ENCODE assay signal across 10 cellular contexts in the genomic region with DNA sequence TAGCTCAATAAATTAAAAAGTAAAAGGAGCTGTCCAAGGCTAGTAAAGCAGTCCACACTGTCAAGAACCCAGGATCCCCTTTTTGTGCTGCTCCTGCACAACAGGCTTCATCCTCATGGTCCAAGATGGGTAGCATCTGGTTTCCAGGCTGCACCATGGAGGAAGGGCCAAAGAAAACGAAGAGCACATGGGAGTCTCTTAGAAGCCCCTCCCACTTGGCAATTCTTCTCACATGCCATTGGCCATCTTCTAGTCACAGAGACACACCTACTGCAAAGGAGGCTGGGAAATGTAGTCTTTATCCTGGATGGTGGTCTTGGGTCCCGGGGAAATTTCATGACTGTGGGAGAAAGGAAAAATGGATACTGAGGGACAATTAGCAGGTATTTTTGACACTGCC. TPM values are rescaled to one million over a fixed set of nuclear protein-coding genes. Genes with fewer than 3 reads are reported as not detected.
DNase-seq lines count a peak whose midpoint lies in the region; ATAC-seq, FAIRE-seq and TF ChIP-seq lines count a peak whose summit lies in the region.
"Had no signal": no experiment of that assay in that cellular context is flagged by ENCODE, and none has a peak within 500 bp of the region (broad histone marks: within the 10 kb centered on the region; RNA-seq: fewer than 3 reads in every experiment).

No MANE protein-coding gene starts in this region.

- H3K79me2 ChIP-seq in GM12878 (ENCODE audit: control insufficient read depth, insufficient read depth, low read length) (no peaks in the 10 kb centered on the region), mesendoderm (ENCODE audit: control insufficient read depth, insufficient read depth, low read length) (no peaks in the 10 kb centered on the region)

- H3K27me3 ChIP-seq in GM12878 (replicated peaks in 1 of 2; ENCODE audit: control insufficient read depth in 2 of 2, insufficient read depth in 2 of 2, low read length in 1 of 2) (no peaks in the 10 kb centered on the region), mesendoderm (ENCODE audit: insufficient read depth, low read length, poor library complexity) (no peaks in the 10 kb centered on the region)
- H3K27me3 ChIP-seq: heart right ventricle had no signal

- in situ Hi-C loops in GM12878 (cut with MboI) = no loop called here

- CTCF ChIA-PET in GM12878 (lab: Yijun Ruan, JAX) = interaction anchor here (0.5 to 1.9 kb wide), 2 partner anchors 12 to 146 kb away, joined by 3 to 5 read pairs; no protein-coding TSS in a partner anchor

- 15% methylated on average over 2 of the region's 2 CpGs for WGBS in GM12878 (ENCODE audit: insufficient coverage, insufficient replicate concordance, low lambda C conversion rate, missing lambda C conversion rate)
- no CpG with 5 or more reads among the region's 2 CpGs for WGBS in mesendoderm (ENCODE audit: extremely low coverage, insufficient coverage, low lambda C conversion rate)

- no peak overlapping the region for H4K8ac ChIP-seq in mesendoderm (ENCODE audit: low read depth, low read length)

- H3K4me3 ChIP-seq in GM12878 (no peak overlapping the region), mesendoderm (ENCODE audit: low read length) (no peak overlapping the region)
- H3K4me3 ChIP-seq: heart right ventricle had no signal

- SMC1A ChIA-PET in GM12878 (lab: Charles Lee; ENCODE audit: uncharacterized antibody, unreplicated experiment) = interaction anchor here (0.7 kb wide), 1 partner anchor 14 kb away, joined by 3 read pairs; no protein-coding TSS in a partner anchor

- RAD21 ChIA-PET in GM12878 (lab: Charles Lee; ENCODE audit: unreplicated experiment) = no interaction called here

- no peak overlapping the region for H3K18ac ChIP-seq in mesendoderm (ENCODE audit: low read length)

- no peak overlapping the region for H3K23ac ChIP-seq in mesendoderm (ENCODE audit: low read length)

- no peak for TF ChIP-seq RAD21 in GM12878 (IDR thresholded peaks at IDR 0.05; ENCODE audit: insufficient read depth, low read depth, low read length)

- POLR2A ChIA-PET in GM12878 (lab: Charles Lee) = no interaction called here

- no peak for TF ChIP-seq POLR2A in GM12878 (IDR thresholded peaks at IDR 0.05; ENCODE audit: low read depth, low read length)

- H3K9ac ChIP-seq in GM12878 (ENCODE audit: control insufficient read depth, insufficient read depth, low read length) (no peak overlapping the region), mesendoderm (ENCODE audit: low read length) (no peak overlapping the region)

- no peak overlapping the region for H4K5ac ChIP-seq in mesendoderm (ENCODE audit: low read length)

- FAIRE-seq in GM12878 (lab: Jason Lieb, UNC) = peak; percentile 68

- intact Hi-C loops in GM12878 (cut with micrococcal nuclease; ENCODE audit: unreplicated experiment) = no loop called here

- no peak overlapping the region for H3K56ac ChIP-seq in mesendoderm (ENCODE audit: low read length)

- peak; percentile 2 for DNase-seq in NCI-H1694 (lab: John Stamatoyannopoulos, UW)
- DNase-seq in NCI-H1694 treated with DMSO at 0.1 percent for 48 hours (lab: John Stamatoyannopoulos, UW) = no peak
- peak; percentile 7 to 42 for DNase-seq in Kasumi-1 (lab: John Stamatoyannopoulos, UW)
- no peak for DNase-seq in GM12878 (ENCODE audit: low read depth, low spot score)
- peak; percentile 82 for DNase-seq in mesendoderm
- DNase-seq in 8988T = no peak
- DNase-seq in effector CD8-positive, alpha-beta T cell (lab: John Stamatoyannopoulos, UW) = no peak
- DNase-seq: activated gamma-delta T cell had no signal

- peak; percentile 81 for ATAC-seq in GM12878
- no peak for ATAC-seq in HG02678 (IDR thresholded peaks at IDR 0.05; ENCODE audit: unreplicated experiment)

- H2AFZ ChIP-seq in GM12878 (ENCODE audit: control insufficient read depth, low read depth, low read length) = no peak overlapping the region

- no peak overlapping the region for H2BK5ac ChIP-seq in mesendoderm (ENCODE audit: low read length)

- H3K9me3 ChIP-seq in GM12878 (replicated peaks; ENCODE audit: control insufficient read depth, insufficient read depth, low read length) = no peaks in the 10 kb centered on the region; the same call in 2 of the 3 replicates
- H3K9me3 ChIP-seq: heart right ventricle had no signal

- H3K4ac ChIP-seq in mesendoderm (ENCODE audit: low read depth, low read length) = no peak overlapping the region

- H2AK5ac ChIP-seq in mesendoderm (ENCODE audit: low read length) = no peak overlapping the region

- H4K20me1 ChIP-seq in GM12878 (ENCODE audit: control insufficient read depth, insufficient read depth) = no peaks in the 10 kb centered on the region

- no peak overlapping the region for H2BK120ac ChIP-seq in mesendoderm (ENCODE audit: low read depth, low read length)

- TF ChIP-seq EP300 in GM12878 (IDR thresholded peaks at IDR 0.05; ENCODE audit: borderline replicate concordance in 1 of 2, control insufficient read depth in 1 of 2, low read depth in 2 of 2, low read length in 2 of 2) = no peak

- no peaks in the 10 kb centered on the region for H3K79me1 ChIP-seq in mesendoderm (ENCODE audit: low read length)

- BruUV-seq in GM12878 (replicated peaks; lab: Mats Ljungman, UMichigan) = no TSS peak

- H3K36me3 ChIP-seq in GM12878 (ENCODE audit: control insufficient read depth in 2 of 2, insufficient read depth in 2 of 2, low read length in 1 of 2) (no peaks in the 10 kb centered on the region), mesendoderm (ENCODE audit: control insufficient read depth, insufficient read depth, low read length) (no peaks in the 10 kb centered on the region)
- H3K36me3 ChIP-seq: heart right ventricle had no signal

- TF ChIP-seq CTCF in GM12878 (IDR thresholded peaks at IDR 0.05 in 2 of 3, conservative IDR thresholded peaks at IDR 0.05 in 1 of 3; ENCODE audit: control insufficient read depth in 2 of 3, extremely low read depth in 1 of 3, insufficient read depth in 1 of 3, low read depth in 3 of 3, low read length in 3 of 3) = no peak

- H3K4me2 ChIP-seq in GM12878 (ENCODE audit: control insufficient read depth, insufficient read depth) (no peak overlapping the region), mesendoderm (ENCODE audit: low read length) (no peak overlapping the region)

- no peak overlapping the region for H2BK15ac ChIP-seq in mesendoderm (replicated peaks; ENCODE audit: low read depth)

- H3K27ac ChIP-seq in GM12878 (ENCODE audit: control insufficient read depth, insufficient read depth) (no peak overlapping the region), mesendoderm (ENCODE audit: low read depth, low read length) (no peak overlapping the region)
- H3K27ac ChIP-seq: heart right ventricle had no signal

- H3K4me1 ChIP-seq in GM12878 (ENCODE audit: control insufficient read depth, insufficient read depth, low read length) (no peaks in the 10 kb centered on the region), mesendoderm (ENCODE audit: control insufficient read depth, low read depth, low read length) (no peaks in the 10 kb centered on the region)
- H3K4me1 ChIP-seq: heart right ventricle had no signal

TF ChIP-seq in GM12878, 131 proteins besides CTCF, POLR2A, EP300 and RAD21 (continues in another document):
- TF ChIP-seq HCFC1 (IDR thresholded peaks at IDR 0.05; ENCODE audit: low read length) = peak; percentile 53; the same call in 1 of the 2 replicates
- TF ChIP-seq POLR2AphosphoS2 (IDR thresholded peaks at IDR 0.05; ENCODE audit: low read depth, low read length) = no peak
- TF ChIP-seq YY1 (IDR thresholded peaks at IDR 0.05; ENCODE audit: low read depth, low read length) = no peak
- TF ChIP-seq HDGF (IDR thresholded peaks at IDR 0.05) = no peak
- TF ChIP-seq, protein P1, sequence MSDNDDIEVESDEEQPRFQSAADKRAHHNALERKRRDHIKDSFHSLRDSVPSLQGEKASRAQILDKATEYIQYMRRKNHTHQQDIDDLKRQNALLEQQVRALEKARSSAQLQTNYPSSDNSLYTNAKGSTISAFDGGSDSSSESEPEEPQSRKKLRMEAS (IDR thresholded peaks at IDR 0.05; ENCODE audit: low read depth, low read length) = no peak

RNA-seq across cellular contexts. Expression of a gene that starts 37.8 kb away (rescaled TPM):
- 2.9 and 5.1 TPM in 2 replicates for total RNA-seq in GM12878 (2013; cell fraction: nucleolus; rRNA removed)
- total RNA-seq in GM12878 (2014; rRNA removed) = 1.3 and 1.7 TPM in 2 replicates
- 0.67 and 1.1 TPM in 2 replicates for total RNA-seq in GM12878 (2014; rRNA removed; fragmentation: Illumina TruSeq; extraction: Trizol)
- 0.58 and 1.5 TPM in 2 replicates for total RNA-seq in GM12878 (2021)
- polyA plus RNA-seq in GM12878 (2011; ENCODE audit: low read depth) = 0.35 TPM
- 2.3 and 4.2 TPM in 2 replicates for polyA plus RNA-seq in GM12878 (2011; rRNA removed)
- polyA plus RNA-seq in GM12878 (2011; cell fraction: cytosol; rRNA removed) = 3.2 and 4.4 TPM in 2 replicates
- polyA plus RNA-seq in GM12878 (2011; cell fraction: nucleus; rRNA removed) = 7.5 and 10.8 TPM in 2 replicates
- 0.46 and 0.51 TPM in 2 replicates for polyA plus RNA-seq in GM12878 (2012)
- 0.60 and 0.93 TPM in 2 replicates for polyA plus RNA-seq in GM12878 (2014; fragmentation: Illumina TruSeq; extraction: Trizol)
- under 1 TPM; 0.11 to 0.24 TPM for polyA plus RNA-seq in GM12878 (2014; fragmentation: Nextera tagmentation; extraction: Ambion mirVana)
- polyA plus RNA-seq in GM12878 (2014; rRNA removed) = 0.47 and 1.3 TPM in 2 replicates
- under 1 TPM in 1 of 2 experiments, not detected in 1; 0.24 TPM for polyA plus RNA-seq in GM12878 (2016; fragmentation: Nextera tagmentation; extraction: Ambion mirVana)
- 6.6 and 8.1 TPM in 2 replicates for polyA minus RNA-seq in GM12878 (2011; rRNA and poly(A)+ RNA removed)
- polyA minus RNA-seq in GM12878 (2011; cell fraction: cytosol; rRNA and poly(A)+ RNA removed) = 1.2 and 5.4 TPM in 2 replicates
- 3.6 and 12.3 TPM in 2 replicates for polyA minus RNA-seq in GM12878 (2011; cell fraction: nucleus; rRNA and poly(A)+ RNA removed)
- polyA plus RNA-seq in mesendoderm (2013, experiment 1 of 2) = 3.8 TPM
- 3.4 TPM for polyA plus RNA-seq in mesendoderm (2013, experiment 2 of 2)

RNA-seq across cellular contexts. Expression of a gene that starts 44.7 kb away (rescaled TPM):
- 11.6 and 13.9 TPM in 2 replicates for total RNA-seq in GM12878 (2013; cell fraction: nucleolus; rRNA removed)
- total RNA-seq in GM12878 (2014; rRNA removed) (39.0 and 41.9 TPM in 2 replicates), GM12878 (2014; rRNA removed; fragmentation: Illumina TruSeq; extraction: Trizol) (26.6 and 31.4 TPM in 2 replicates), GM12878 (2021) (47.3 and 47.4 TPM in 2 replicates)
- polyA plus RNA-seq in GM12878 (2011; ENCODE audit: low read depth) = 9.5 TPM
- polyA plus RNA-seq in GM12878 (2011; rRNA removed) (26.8 and 38.6 TPM in 2 replicates), GM12878 (2014; fragmentation: Illumina TruSeq; extraction: Trizol) (41.9 and 55.9 TPM in 2 replicates), GM12878 (2014; fragmentation: Nextera tagmentation; extraction: Ambion mirVana) (100 to 1,000 TPM; 102 to 119 TPM), GM12878 (2014; rRNA removed) (49.8 and 56.4 TPM in 2 replicates), GM12878 (2016; fragmentation: Nextera tagmentation; extraction: Ambion mirVana) (10 to 100 TPM; 77.7 to 78.7 TPM)
- polyA plus RNA-seq in GM12878 (2011; cell fraction: cytosol; rRNA removed) = 32.5 and 52.8 TPM in 2 replicates
- polyA plus RNA-seq in GM12878 (2011; cell fraction: nucleus; rRNA removed) = 31.8 and 39.6 TPM in 2 replicates
- polyA plus RNA-seq in GM12878 (2012) = 22.3 and 27.3 TPM in 2 replicates
- 26.9 and 34.7 TPM in 2 replicates for polyA minus RNA-seq in GM12878 (2011; rRNA and poly(A)+ RNA removed)
- 7.6 and 12.8 TPM in 2 replicates for polyA minus RNA-seq in GM12878 (2011; cell fraction: cytosol; rRNA and poly(A)+ RNA removed)
- polyA minus RNA-seq in GM12878 (2011; cell fraction: nucleus; rRNA and poly(A)+ RNA removed) = 5.2 and 8.6 TPM in 2 replicates
- 45.4 TPM for polyA plus RNA-seq in mesendoderm (2013, experiment 1 of 2)
- 39.6 TPM for polyA plus RNA-seq in mesendoderm (2013, experiment 2 of 2)

Comparison
In these comparisons a context has a peak if more than half of its experiments do, and no peak if none do; other contexts are left out.
1. DNase-seq: peak in NCI-H1694 (single experiment), Kasumi-1 (2 of 2) and mesendoderm (single experiment); none in NCI-H1694 treated with DMSO at 0.1 percent for 48 hours (single experiment), GM12878 (single experiment), 8988T (single experiment) and effector CD8-positive, alpha-beta T cell (single experiment).